ENCODE assay signal across 8 cellular contexts in genomic region chrX:110145854-110146253, GRCh38.
DNase-seq lines count a peak whose midpoint lies in the region; ATAC-seq and TF ChIP-seq lines count a peak whose summit lies in the region.

No MANE protein-coding gene starts in this region.

- H3K9me3 ChIP-seq in SJCRH30 (replicated peaks), result no peaks in the 10 kb centered on the region
- H3K9me3 ChIP-seq in neural progenitor cell (ENCODE audit: low read depth), result no peaks in the 10 kb centered on the region

- H4K20me1 ChIP-seq in neural progenitor cell (ENCODE audit: low read depth), result peaks cover 33% of the 10 kb centered on the region

- TF ChIP-seq POLR2A in erythroblast (IDR thresholded peaks at IDR 0.05; ENCODE audit: low read length), result no peak

- H3K36me3 ChIP-seq in SJCRH30, result no peaks in the 10 kb centered on the region
- H3K36me3 ChIP-seq in neural progenitor cell, result no peaks in the 10 kb centered on the region

- peak overlapping the region; percentile 61 for H3K4me2 ChIP-seq in neural progenitor cell

- no peak overlapping the region for H3K9ac ChIP-seq in neural progenitor cell

- H3K27me3 ChIP-seq in SJCRH30 (no peaks in the 10 kb centered on the region), neural progenitor cell (no peaks in the 10 kb centered on the region)

- H3K4me1 Mint-ChIP-seq in neural progenitor cell, result peaks cover 17% of the 10 kb centered on the region

- H3K27ac ChIP-seq in SJCRH30, result no peak overlapping the region
- H3K27ac ChIP-seq in neural progenitor cell, result no peak overlapping the region

- H2AFZ ChIP-seq in neural progenitor cell (replicated peaks), result no peak overlapping the region

- H3F3A ChIP-seq in neural progenitor cell (ENCODE audit: low read depth), result peaks cover 3% of the 10 kb centered on the region

- H3K4me1 ChIP-seq in SJCRH30 (no peaks in the 10 kb centered on the region), neural progenitor cell (peaks cover 6% of the 10 kb centered on the region)

- H3K27ac Mint-ChIP-seq in neural progenitor cell, result no peak overlapping the region

- peaks cover 17% of the 10 kb centered on the region for H3K36me3 Mint-ChIP-seq in neural progenitor cell

- DNase-seq in AG09309 (ENCODE audit: low read depth) (no peak), SJCRH30 (peak; percentile 3 to 35), erythroblast (lab: John Stamatoyannopoulos, UW) (peak; percentile 40 to 58), neural progenitor cell (ENCODE audit: low spot score) (no peak)

- no peaks in the 10 kb centered on the region for H3K9me3 Mint-ChIP-seq in neural progenitor cell

- ATAC-seq in HG02885 (IDR thresholded peaks at IDR 0.05; ENCODE audit: poor library complexity, unreplicated experiment) (peak; percentile 74), GM19328 (IDR thresholded peaks at IDR 0.05; ENCODE audit: unreplicated experiment) (no peak), HG03196 (IDR thresholded peaks at IDR 0.05; ENCODE audit: unreplicated experiment) (no peak)

- H3K4me3 ChIP-seq in AG09309 (ENCODE audit: control insufficient read depth, low read depth, low read length) (no peak overlapping the region), SJCRH30 (no peak overlapping the region), neural progenitor cell (no peak overlapping the region)

- H3K27me3 Mint-ChIP-seq in neural progenitor cell (ENCODE audit: insufficient read depth, low read depth), result no peaks in the 10 kb centered on the region

- H3K79me2 ChIP-seq in neural progenitor cell (ENCODE audit: low read depth), result no peaks in the 10 kb centered on the region

- peak overlapping the region; percentile 15 for H3K4me3 Mint-ChIP-seq in neural progenitor cell

- peak; percentile 66 for TF ChIP-seq CTCF in AG09309 (IDR thresholded peaks at IDR 0.05; ENCODE audit: control insufficient read depth, insufficient read depth, low read depth, low read length, missing control alignments)
- TF ChIP-seq CTCF in GM12872 (IDR thresholded peaks at IDR 0.05; ENCODE audit: insufficient read depth, low read depth, low read length), result peak; percentile 60
- TF ChIP-seq CTCF in neural progenitor cell (IDR thresholded peaks at IDR 0.05), result peak; percentile 62

Comparison
In these comparisons a context has a peak if more than half of its experiments do, and no peak if none do; other contexts are left out.
1. DNase-seq: peak in SJCRH30 (2 of 2) and erythroblast (2 of 2); none in AG09309 (single experiment) and neural progenitor cell (single experiment).
2. Peak in every context shown above with its lines, with median percentiles within 50 percentile points of each other: CTCF ChIP-seq.